ENCODE assay signal across 3 cellular contexts in the genomic region with DNA sequence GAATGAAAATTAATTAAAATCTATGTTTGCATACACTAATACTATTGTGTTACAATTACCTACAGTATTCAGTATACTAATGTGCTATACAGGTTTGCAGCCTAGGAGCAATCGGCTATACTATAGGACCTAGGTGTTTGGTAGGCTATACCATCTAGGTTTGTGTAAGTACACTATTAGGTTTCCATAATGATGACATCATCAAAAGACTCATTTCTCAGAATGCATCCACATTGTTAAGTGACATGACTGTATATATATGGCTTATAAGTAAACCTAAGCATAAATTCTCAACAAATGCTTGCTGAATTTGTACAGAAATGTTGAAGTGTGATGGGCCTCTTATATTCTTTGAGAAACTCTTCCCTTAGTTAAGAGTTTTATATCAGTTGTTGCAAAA.
TF ChIP-seq lines count a peak whose summit lies in the region.

No MANE protein-coding gene starts in this region.

TF ChIP-seq in HepG2, 621 proteins besides CTCF, POLR2A, EP300 and RAD21 (continues in another document):
- TF ChIP-seq, protein P1, sequence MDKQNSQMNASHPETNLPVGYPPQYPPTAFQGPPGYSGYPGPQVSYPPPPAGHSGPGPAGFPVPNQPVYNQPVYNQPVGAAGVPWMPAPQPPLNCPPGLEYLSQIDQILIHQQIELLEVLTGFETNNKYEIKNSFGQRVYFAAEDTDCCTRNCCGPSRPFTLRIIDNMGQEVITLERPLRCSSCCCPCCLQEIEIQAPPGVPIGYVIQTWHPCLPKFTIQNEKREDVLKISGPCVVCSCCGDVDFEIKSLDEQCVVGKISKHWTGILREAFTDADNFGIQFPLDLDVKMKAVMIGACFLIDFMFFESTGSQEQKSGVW (CRISPR knock-in tag; IDR thresholded peaks at IDR 0.05; ENCODE audit: borderline replicate concordance): no peak
- TF ChIP-seq SOX6 (IDR thresholded peaks at IDR 0.05) (no peak), SOX6 (CRISPR knock-in tag; IDR thresholded peaks at IDR 0.05) (no peak), MAFK (conservative IDR thresholded peaks at IDR 0.05 in 1 of 2, IDR thresholded peaks at IDR 0.05 in 1 of 2; ENCODE audit: low read length in 2 of 2) (peak; percentile 36 to 50; a peak in 3 of 4 replicates), IKZF1 (IDR thresholded peaks at IDR 0.05) (no peak), PCBP2 (optimal IDR thresholded peaks at IDR 0.05; ENCODE audit: low read depth, low read length, poor library complexity, severe bottlenecking) (no peak), MAFF (IDR thresholded peaks at IDR 0.05; ENCODE audit: low read depth, low read length) (peak; percentile 21; the same call in 1 of the 2 replicates), ATF7 (IDR thresholded peaks at IDR 0.05) (peak; percentile 94), ATF7 (CRISPR knock-in tag; IDR thresholded peaks at IDR 0.05) (no peak), ZNF777 (CRISPR knock-in tag; IDR thresholded peaks at IDR 0.05) (no peak), REXO4 (CRISPR knock-in tag; IDR thresholded peaks at IDR 0.05; ENCODE audit: borderline replicate concordance) (no peak), SRF (IDR thresholded peaks at IDR 0.05; ENCODE audit: low read depth, low read length) (no peak), NRL (CRISPR knock-in tag; IDR thresholded peaks at IDR 0.05; ENCODE audit: borderline replicate concordance) (no peak), EED (CRISPR knock-in tag; IDR thresholded peaks at IDR 0.05) (no peak), ZNF737 (CRISPR knock-in tag; IDR thresholded peaks at IDR 0.05; ENCODE audit: borderline replicate concordance) (no peak), MXD4 (CRISPR knock-in tag; IDR thresholded peaks at IDR 0.05) (no peak), ZFY (CRISPR knock-in tag; IDR thresholded peaks at IDR 0.05) (no peak), CREB1 (IDR thresholded peaks at IDR 0.05) (peak; percentile 65), CREB1 (CRISPR knock-in tag; IDR thresholded peaks at IDR 0.05) (no peak), ZNF205 (CRISPR knock-in tag; IDR thresholded peaks at IDR 0.05) (no peak), ZNF33B (CRISPR knock-in tag; IDR thresholded peaks at IDR 0.05) (no peak), HDAC1 (CRISPR knock-in tag; IDR thresholded peaks at IDR 0.05) (no peak), ZNF740 (CRISPR knock-in tag; IDR thresholded peaks at IDR 0.05) (no peak)
- TF ChIP-seq, protein P2, sequence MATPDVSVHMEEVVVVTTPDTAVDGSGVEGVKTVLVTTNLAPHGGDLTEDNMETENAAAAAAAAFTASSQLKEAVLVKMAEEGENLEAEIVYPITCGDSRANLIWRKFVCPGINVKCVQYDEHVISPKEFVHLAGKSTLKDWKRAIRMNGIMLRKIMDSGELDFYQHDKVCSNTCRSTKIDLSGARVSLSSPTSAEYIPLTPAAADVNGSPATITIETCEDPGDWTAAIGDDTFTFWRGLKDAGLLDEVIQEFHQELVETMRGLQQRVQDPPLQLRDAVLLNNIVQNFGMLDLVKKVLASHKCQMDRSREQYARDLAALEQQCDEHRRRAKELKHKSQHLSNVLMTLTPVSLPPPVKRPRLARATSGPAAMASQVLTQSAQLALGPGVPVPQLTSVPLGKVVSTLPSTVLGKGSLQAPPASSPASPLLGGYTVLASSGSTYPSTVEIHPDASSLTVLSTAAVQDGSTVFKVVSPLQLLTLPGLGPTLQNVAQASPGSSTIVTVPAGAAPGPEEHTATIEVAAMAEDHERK (CRISPR knock-in tag; IDR thresholded peaks at IDR 0.05; ENCODE audit: low read depth): no peak

TF ChIP-seq in IMR-90, 13 proteins besides CTCF, POLR2A, EP300 and RAD21:
- TF ChIP-seq MAFK (IDR thresholded peaks at IDR 0.05; ENCODE audit: low read depth, low read length) (0 out of 2 replicates have a peak, but pooled peaks have one; percentile 14), MXI1 (IDR thresholded peaks at IDR 0.05; ENCODE audit: borderline replicate concordance, low read depth, low read length) (no peak), CEBPB (IDR thresholded peaks at IDR 0.05; ENCODE audit: low read depth, low read length) (no peak)

TF ChIP-seq in K562, 482 proteins besides CTCF, POLR2A, EP300 and RAD21:
- TF ChIP-seq NKRF (IDR thresholded peaks at IDR 0.05; ENCODE audit: borderline replicate concordance) (no peak), JUNB (CRISPR knock-in tag; conservative IDR thresholded peaks at IDR 0.05) (0 out of 2 replicates have a peak, but pooled peaks have one; percentile 23), ATF3 (IDR thresholded peaks at IDR 0.05) (peak; percentile 47; the same call in 1 of the 2 replicates), ATF3 (CRISPR knock-in tag; conservative IDR thresholded peaks at IDR 0.05) (no peak)
